ENCODE assay signal across 12 cellular contexts in the genomic region with DNA sequence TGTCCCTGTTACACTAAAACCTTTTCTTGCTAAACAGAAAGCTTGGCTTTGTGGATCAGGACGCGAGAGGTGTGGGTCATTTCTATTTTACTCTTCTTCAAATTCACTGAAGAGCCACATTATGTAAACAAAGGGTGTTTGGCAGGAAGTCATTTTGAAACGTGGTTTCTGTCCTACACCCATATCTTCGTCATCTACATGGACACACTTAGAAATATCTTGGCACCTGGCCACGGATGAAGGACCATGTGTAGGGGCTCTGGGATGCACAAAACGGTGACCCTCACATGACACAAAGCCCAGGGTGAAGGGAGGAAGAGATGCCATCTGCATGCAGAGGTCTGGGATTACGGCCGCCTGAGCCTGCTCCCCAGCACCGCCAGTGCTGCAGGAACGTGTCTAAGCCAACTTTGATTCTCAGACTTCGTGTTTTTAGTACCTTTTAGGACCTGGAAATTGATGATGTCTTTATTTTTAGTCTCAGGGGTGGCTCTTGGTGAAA.
DNase-seq lines count a peak whose midpoint lies in the region; ATAC-seq and TF ChIP-seq lines count a peak whose summit lies in the region.
"Had no signal": no experiment of that assay in that cellular context is flagged by ENCODE, and none has a peak within 500 bp of the region (broad histone marks: within the 10 kb centered on the region; RNA-seq: fewer than 3 reads in every experiment).

No MANE protein-coding gene starts in this region.

- H3K36me3 Mint-ChIP-seq in activated CD8-positive, alpha-beta T cell treated with anti-CD3 and anti-CD28 coated beads for 36 hours (ENCODE audit: low read depth) = peaks cover 66% of the 10 kb centered on the region
- peaks cover 10 to 23% (median 18%) of the 10 kb centered on the region in 3 donors for H3K36me3 Mint-ChIP-seq in naive thymus-derived CD8-positive, alpha-beta T cell

- ATAC-seq in IMR-90 (ENCODE audit: low read depth) (no peak), GM18870 (IDR thresholded peaks at IDR 0.05; ENCODE audit: unreplicated experiment) (no peak), HG02938 (IDR thresholded peaks at IDR 0.05; ENCODE audit: unreplicated experiment) (no peak), GM21390 (IDR thresholded peaks at IDR 0.05; ENCODE audit: unreplicated experiment) (no peak)
- no peak for ATAC-seq in activated CD8-positive, alpha-beta T cell treated with anti-CD3 and anti-CD28 coated beads for 36 hours
- peak; percentile 6 to 22 for ATAC-seq in naive thymus-derived CD8-positive, alpha-beta T cell
- ATAC-seq: left lung had no signal

- H3K18ac ChIP-seq in IMR-90 (ENCODE audit: low read depth, low read length) = peak overlapping the region; percentile 54; the same call in 1 of the 2 replicates

- peak overlapping the region; percentile 71; the same call in 1 of the 2 replicates for H4K5ac ChIP-seq in IMR-90 (ENCODE audit: low read depth, low read length)

- peak overlapping the region; percentile 100 for H2BK20ac ChIP-seq in IMR-90 (ENCODE audit: low read depth, low read length)

- TF ChIP-seq CTCF in IMR-90 (conservative IDR thresholded peaks at IDR 0.05; ENCODE audit: low read depth, low read length) = no peak
- no peak for TF ChIP-seq CTCF in activated CD8-positive, alpha-beta T cell treated with anti-CD3 and anti-CD28 coated beads for 36 hours (IDR thresholded peaks at IDR 0.05)

- POLR2A ChIA-PET in IMR-90 (lab: Charles Lee; ENCODE audit: unreplicated experiment) = no interaction called here
- POLR2A ChIA-PET in activated CD8-positive, alpha-beta T cell treated with anti-CD3 and anti-CD28 coated beads for 36 hours (lab: Charles Lee) = interaction anchor here (0.8 to 1.6 kb wide), 3 partner anchors 9 to 87 kb away, joined by 3 to 7 read pairs (median 3); no protein-coding TSS in a partner anchor
- POLR2A ChIA-PET in naive thymus-derived CD8-positive, alpha-beta T cell (lab: Charles Lee) = interaction anchor here (0.8 to 1.6 kb wide), 3 partner anchors 9 to 72 kb away, joined by 3 read pairs; no protein-coding TSS in a partner anchor

- peak overlapping the region; percentile 54 to 99 for H4K8ac ChIP-seq in IMR-90 (ENCODE audit: low read depth in 2 of 2, low read length in 2 of 2)

- no peak overlapping the region for H3K4me2 ChIP-seq in IMR-90 (ENCODE audit: low read depth, low read length)
- H3K4me2 ChIP-seq: A549, smooth muscle cell had no signal

- H2BK15ac ChIP-seq in IMR-90 (ENCODE audit: low read depth, low read length) = peak overlapping the region; percentile 25; the same call in 2 of the 3 replicates

- H3K56ac ChIP-seq in IMR-90 (ENCODE audit: extremely low read depth, insufficient read depth, low read length) = no peak overlapping the region

- TF ChIP-seq RAD21 in IMR-90 (IDR thresholded peaks at IDR 0.05; ENCODE audit: low read length) = no peak

- no peak overlapping the region for H3K4me3 ChIP-seq in IMR-90 (ENCODE audit: insufficient read depth, low read depth, low read length)
- H3K4me3 ChIP-seq: A549, left lung, smooth muscle cell, upper lobe of left lung had no signal

- peak overlapping the region; percentile 100 for H2BK120ac ChIP-seq in IMR-90 (ENCODE audit: low read depth, low read length)

- 83% methylated on average over 3 of the region's 11 CpGs; no CpG with 5 or more reads in 1 of the 2 experiments for whole genome bisulfite sequencing in IMR-90 (ENCODE audit: extremely low coverage in 2 of 2, insufficient read length in 1 of 2), 2 experiments

- H3K14ac ChIP-seq in IMR-90 (replicated peaks; ENCODE audit: low read depth, low read length) = peak overlapping the region; percentile 3

- peak overlapping the region; percentile 100 for H3K4ac ChIP-seq in IMR-90 (ENCODE audit: low read depth, low read length)

- intact Hi-C loops in IMR-90 (cut with micrococcal nuclease) = no loop called here
- intact Hi-C loops in activated CD8-positive, alpha-beta T cell treated with anti-CD3 and anti-CD28 coated beads for 36 hours (cut with micrococcal nuclease) = no loop called here

- H3K27me3 Mint-ChIP-seq in activated CD8-positive, alpha-beta T cell treated with anti-CD3 and anti-CD28 coated beads for 36 hours = no peaks in the 10 kb centered on the region
- no peaks in the 10 kb centered on the region for H3K27me3 Mint-ChIP-seq in naive thymus-derived CD8-positive, alpha-beta T cell

- H2AFZ ChIP-seq in IMR-90 (replicated peaks; ENCODE audit: low read length, poor library complexity) = no peak overlapping the region

- no peak overlapping the region for H2AK9ac ChIP-seq in IMR-90 (replicated peaks; ENCODE audit: low read depth, low read length, poor library complexity)

- peaks cover 12 to 47% of the 10 kb centered on the region in 2 experiments for H3K79me1 ChIP-seq in IMR-90 (ENCODE audit: low read depth in 1 of 2, low read length in 2 of 2)

- CTCF ChIA-PET in IMR-90 (lab: Yijun Ruan, JAX) = no interaction called here
- CTCF ChIA-PET in activated CD8-positive, alpha-beta T cell treated with anti-CD3 and anti-CD28 coated beads for 36 hours (lab: Charles Lee) = interaction anchor here (1.3 to 2.4 kb wide), 2 partner anchors 14 to 38 kb away, joined by 3 to 6 read pairs; no protein-coding TSS in a partner anchor

- H3K27ac Mint-ChIP-seq in activated CD8-positive, alpha-beta T cell treated with anti-CD3 and anti-CD28 coated beads for 36 hours = peak overlapping the region; percentile 86
- peak overlapping the region; percentile 81 to 95 (median 88) for H3K27ac Mint-ChIP-seq in naive thymus-derived CD8-positive, alpha-beta T cell

- H3K4me1 Mint-ChIP-seq in activated CD8-positive, alpha-beta T cell treated with anti-CD3 and anti-CD28 coated beads for 36 hours (ENCODE audit: low read depth) = peaks cover 84% of the 10 kb centered on the region
- peaks cover 33 to 62% (median 50%) of the 10 kb centered on the region in 4 donors for H3K4me1 Mint-ChIP-seq in naive thymus-derived CD8-positive, alpha-beta T cell

- BruUV-seq in IMR-90 (replicated peaks; lab: Mats Ljungman, UMichigan) = no TSS peak

- H3K36me3 ChIP-seq in IMR-90 (ENCODE audit: control insufficient read depth, insufficient read depth, low read length) = peaks cover 5% of the 10 kb centered on the region; the same call in 1 of the 2 replicates

- dilution Hi-C loops in IMR-90 (cut with HindIII; ENCODE audit: low sequenced_read_pairs, unreplicated experiment) = no loop called here

- H2BK5ac ChIP-seq in IMR-90 (ENCODE audit: low read depth, low read length, poor library complexity, severe bottlenecking) = no peak overlapping the region

- peaks cover 14% of the 10 kb centered on the region for H3K9me3 Mint-ChIP-seq in activated CD8-positive, alpha-beta T cell treated with anti-CD3 and anti-CD28 coated beads for 36 hours
- peaks cover 0 to 5% (median 0%) of the 10 kb centered on the region in 9 donors for H3K9me3 Mint-ChIP-seq in naive thymus-derived CD8-positive, alpha-beta T cell

- DNase-seq in NCI-H345 (lab: John Stamatoyannopoulos, UW) = peak; percentile 68
- DNase-seq in NCI-H345 treated with DMSO at 0.1 percent for 48 hours (lab: John Stamatoyannopoulos, UW; ENCODE audit: unreplicated experiment) = no peak
- DNase-seq in IMR-90 = no peak
- no peak for DNase-seq in activated CD8-positive, alpha-beta T cell treated with anti-CD3 and anti-CD28 coated beads for 36 hours
- peak in 1 of 10 donors; percentile 18 for DNase-seq in naive thymus-derived CD8-positive, alpha-beta T cell
- DNase-seq: upper lobe of left lung had no signal

- TF ChIP-seq POLR2A in IMR-90 (IDR thresholded peaks at IDR 0.05; ENCODE audit: low read depth, low read length) = no peak

- no peak overlapping the region for H3K23ac ChIP-seq in IMR-90 (ENCODE audit: low read depth, low read length)

- in situ Hi-C loops in IMR-90 (cut with MboI; ENCODE audit: low sequenced_read_pairs) = no loop called here

- no peaks in the 10 kb centered on the region for H4K20me1 ChIP-seq in IMR-90 (ENCODE audit: insufficient read depth, low read length)

- no peak overlapping the region for H3K4me3 Mint-ChIP-seq in activated CD8-positive, alpha-beta T cell treated with anti-CD3 and anti-CD28 coated beads for 36 hours
- H3K4me3 Mint-ChIP-seq in naive thymus-derived CD8-positive, alpha-beta T cell = peak overlapping the region in 9 of 10 donors; percentile 7 to 76 (median 57)

- peaks cover 40% of the 10 kb centered on the region for H3K9me1 ChIP-seq in IMR-90 (ENCODE audit: insufficient read depth, low read length)

- peaks cover 30% of the 10 kb centered on the region for H3K4me1 ChIP-seq in IMR-90 (ENCODE audit: control insufficient read depth, insufficient read depth, low read length)

- peak overlapping the region; percentile 100 for H2AK5ac ChIP-seq in IMR-90 (ENCODE audit: low read depth, low read length)

- no peaks in the 10 kb centered on the region for H3K9me3 ChIP-seq in IMR-90 (ENCODE audit: control insufficient read depth, insufficient read depth, low read length)
- H3K9me3 ChIP-seq: A549, left lung, upper lobe of left lung had no signal

- no peak overlapping the region for H3K27ac ChIP-seq in IMR-90 (ENCODE audit: insufficient read depth, low read length)
- H3K27ac ChIP-seq: A549, left lung had no signal

- H3K27me3 ChIP-seq in IMR-90 (ENCODE audit: control insufficient read depth, insufficient read depth, low read length) = no peaks in the 10 kb centered on the region
- H3K27me3 ChIP-seq: left lung, upper lobe of left lung had no signal

- H3K9ac ChIP-seq in IMR-90 (ENCODE audit: low read depth, low read length) = no peak overlapping the region

- H4K91ac ChIP-seq in IMR-90 (ENCODE audit: insufficient read depth, low read depth, low read length) = peak overlapping the region; percentile 100

TF ChIP-seq in IMR-90, 13 proteins besides CTCF, POLR2A, EP300 and RAD21 (continues in another document):
- TF ChIP-seq CHD1 (IDR thresholded peaks at IDR 0.05; ENCODE audit: low read depth, low read length) = no peak
- TF ChIP-seq, protein P1, sequence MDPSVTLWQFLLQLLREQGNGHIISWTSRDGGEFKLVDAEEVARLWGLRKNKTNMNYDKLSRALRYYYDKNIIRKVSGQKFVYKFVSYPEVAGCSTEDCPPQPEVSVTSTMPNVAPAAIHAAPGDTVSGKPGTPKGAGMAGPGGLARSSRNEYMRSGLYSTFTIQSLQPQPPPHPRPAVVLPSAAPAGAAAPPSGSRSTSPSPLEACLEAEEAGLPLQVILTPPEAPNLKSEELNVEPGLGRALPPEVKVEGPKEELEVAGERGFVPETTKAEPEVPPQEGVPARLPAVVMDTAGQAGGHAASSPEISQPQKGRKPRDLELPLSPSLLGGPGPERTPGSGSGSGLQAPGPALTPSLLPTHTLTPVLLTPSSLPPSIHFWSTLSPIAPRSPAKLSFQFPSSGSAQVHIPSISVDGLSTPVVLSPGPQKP (IDR thresholded peaks at IDR 0.05; ENCODE audit: borderline replicate concordance, low read depth, low read length) = no peak
- TF ChIP-seq BHLHE40 (IDR thresholded peaks at IDR 0.05; ENCODE audit: low read depth, low read length) = no peak
- TF ChIP-seq MXI1 (IDR thresholded peaks at IDR 0.05; ENCODE audit: borderline replicate concordance, low read depth, low read length) = no peak

Comparison
In these comparisons a context has a peak if more than half of its experiments do, and no peak if none do; other contexts are left out.
1. ATAC-seq: peak in naive thymus-derived CD8-positive, alpha-beta T cell (2 of 2); none in IMR-90 (single experiment), activated CD8-positive, alpha-beta T cell treated with anti-CD3 and anti-CD28 coated beads for 36 hours (single experiment), GM18870 (single experiment), HG02938 (single experiment) and GM21390 (single experiment).